1 cellular context compared by ENCODE assay signal in genomic region chr1:6600410-6601048, GRCh38.
TF ChIP-seq lines count a peak whose summit lies in the region.

No MANE protein-coding gene starts in this region.

TF ChIP-seq in endothelial cell of umbilical vein, 7 proteins besides CTCF, POLR2A, EP300 and RAD21:
- TF ChIP-seq MYC (IDR thresholded peaks at IDR 0.05; ENCODE audit: low read depth, low read length) = no peak
- TF ChIP-seq POLR2AphosphoS5 (IDR thresholded peaks at IDR 0.05; ENCODE audit: insufficient read depth, low read depth, low read length) = no peak
- TF ChIP-seq MAX (IDR thresholded peaks at IDR 0.05; ENCODE audit: insufficient read depth, insufficient read length) = no peak
- no peak for TF ChIP-seq GATA2 (IDR thresholded peaks at IDR 0.05; ENCODE audit: insufficient read depth, insufficient read length, low read depth, low read length)
- no peak for TF ChIP-seq JUN (IDR thresholded peaks at IDR 0.05; ENCODE audit: borderline replicate concordance, insufficient read depth, insufficient read length, low read depth)
- no peak for TF ChIP-seq EZH2 (IDR thresholded peaks at IDR 0.05; ENCODE audit: borderline replicate concordance, low read depth, low read length, severe bottlenecking)
- no peak for TF ChIP-seq FOS (IDR thresholded peaks at IDR 0.05; ENCODE audit: borderline replicate concordance, insufficient read depth, low read length)
